In the genomic region with DNA sequence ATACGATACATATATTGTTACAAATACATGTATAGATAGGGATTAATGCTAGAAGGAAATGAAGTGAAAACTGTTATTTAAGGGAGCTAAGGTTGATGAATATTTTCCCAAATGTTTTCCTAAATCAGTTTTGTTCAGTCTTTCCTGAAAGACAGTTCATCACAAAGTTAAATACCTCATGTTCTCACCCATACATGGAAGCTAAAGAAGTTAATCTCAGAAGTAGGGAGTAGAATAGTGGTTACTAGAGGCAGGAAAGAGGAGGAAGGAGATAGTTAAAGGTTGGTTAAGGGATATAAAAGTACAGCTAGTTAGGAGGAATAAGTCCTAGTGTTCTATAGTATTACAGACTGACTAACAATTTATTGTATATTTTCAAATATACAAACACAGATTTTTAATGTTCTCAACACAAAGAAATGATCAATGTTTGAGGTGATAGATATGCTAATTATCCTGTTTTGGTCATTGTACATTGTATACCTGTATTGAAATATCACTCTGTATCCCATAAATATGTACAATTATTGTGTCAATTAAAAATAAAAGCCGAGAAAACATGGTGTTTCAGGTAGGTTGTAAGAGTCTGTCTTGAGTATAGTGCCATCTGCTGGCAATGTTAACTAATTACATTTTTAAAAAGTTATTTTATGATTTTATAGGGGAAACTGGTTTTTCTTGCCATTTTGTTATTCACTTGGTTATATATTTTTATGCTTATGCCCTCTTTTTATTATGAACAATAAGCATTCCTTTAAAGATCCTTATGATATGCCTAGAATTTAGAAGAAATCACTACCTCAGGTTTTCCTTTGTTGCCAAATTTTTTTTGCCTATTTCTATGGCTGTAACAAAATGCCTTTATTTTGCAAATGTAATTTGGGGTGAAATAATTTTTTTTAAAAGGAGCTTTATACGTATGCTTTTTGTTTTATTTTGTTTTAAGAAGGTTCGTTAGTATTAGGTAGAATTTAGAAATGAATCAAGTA, we compare ENCODE assay signal across 8 cellular contexts. TPM values are rescaled to one million over a fixed set of nuclear protein-coding genes. Genes with fewer than 3 reads are reported as not detected.
DNase-seq lines count a peak whose midpoint lies in the region; ATAC-seq and TF ChIP-seq lines count a peak whose summit lies in the region.

No MANE protein-coding gene starts in this region.

- H4K20me1 ChIP-seq in OCI-LY3 (ENCODE audit: insufficient read depth, low read length) = peaks cover 26% of the 10 kb centered on the region

- peaks cover 42% of the 10 kb centered on the region for H3K79me2 ChIP-seq in OCI-LY3 (ENCODE audit: low read length)

- H3K36me3 Mint-ChIP-seq in osteocyte (ENCODE audit: unreplicated experiment) = peaks cover 4% of the 10 kb centered on the region
- no peaks in the 10 kb centered on the region for H3K36me3 Mint-ChIP-seq in T-helper 2 cell treated with Interferon-gamma antibody and Interleukin-4, amounts not matched to agents 5 μg/mL and 100 μg/mL, for 36 hours (ENCODE audit: low read depth)

- H3K4me1 ChIP-seq in OCI-LY3 (ENCODE audit: low read length) = peaks cover 8% of the 10 kb centered on the region

- no peak overlapping the region for H3K27ac Mint-ChIP-seq in osteocyte (ENCODE audit: unreplicated experiment)
- H3K27ac Mint-ChIP-seq in T-helper 2 cell treated with Interferon-gamma antibody and Interleukin-4, amounts not matched to agents 5 μg/mL and 100 μg/mL, for 36 hours = no peak overlapping the region

- H3K9me3 Mint-ChIP-seq in osteocyte (ENCODE audit: unreplicated experiment) = peaks cover 3% of the 10 kb centered on the region
- no peaks in the 10 kb centered on the region for H3K9me3 Mint-ChIP-seq in T-helper 2 cell treated with Interferon-gamma antibody and Interleukin-4, amounts not matched to agents 5 μg/mL and 100 μg/mL, for 36 hours

- H2AFZ ChIP-seq in OCI-LY3 (ENCODE audit: low read depth, low read length) = no peak overlapping the region

- H3K27ac ChIP-seq in OCI-LY3 (ENCODE audit: low read length) = no peak overlapping the region

- H3K27me3 Mint-ChIP-seq in osteocyte (ENCODE audit: unreplicated experiment) = no peaks in the 10 kb centered on the region
- no peaks in the 10 kb centered on the region for H3K27me3 Mint-ChIP-seq in T-helper 2 cell treated with Interferon-gamma antibody and Interleukin-4, amounts not matched to agents 5 μg/mL and 100 μg/mL, for 36 hours (ENCODE audit: low read depth)

- no peaks in the 10 kb centered on the region for H3K36me3 ChIP-seq in OCI-LY3 (replicated peaks; ENCODE audit: low read depth, low read length)

- DNase-seq in DMS79 (lab: John Stamatoyannopoulos, UW) (peak; percentile 13), epithelial cell of esophagus (ENCODE audit: low read depth) (peak; percentile 36), osteocyte (ENCODE audit: extremely low spot score, unreplicated experiment) (no peak)
- DNase-seq in T-helper 2 cell treated with Interferon-gamma antibody and Interleukin-4, amounts not matched to agents 5 μg/mL and 100 μg/mL, for 36 hours (ENCODE audit: low spot score) = no peak

- no peaks in the 10 kb centered on the region for H3K27me3 ChIP-seq in OCI-LY3 (ENCODE audit: low read depth, low read length)

- no peaks in the 10 kb centered on the region for H3K9me3 ChIP-seq in OCI-LY3 (ENCODE audit: insufficient read depth, low read length)

- H3K9ac ChIP-seq in OCI-LY3 (ENCODE audit: low read length) = no peak overlapping the region

- no peak overlapping the region for H3K4me3 Mint-ChIP-seq in osteocyte (ENCODE audit: unreplicated experiment)
- no peak overlapping the region for H3K4me3 Mint-ChIP-seq in T-helper 2 cell treated with Interferon-gamma antibody and Interleukin-4, amounts not matched to agents 5 μg/mL and 100 μg/mL, for 36 hours

- H3K4me3 ChIP-seq in OCI-LY3 (ENCODE audit: low read length) (no peak overlapping the region), epithelial cell of esophagus (ENCODE audit: low read length) (no peak overlapping the region)

- H3K4me2 ChIP-seq in OCI-LY3 (ENCODE audit: low read length) = peak overlapping the region; percentile 15; the same call in 1 of the 2 replicates

- peaks cover 4% of the 10 kb centered on the region for H3K4me1 Mint-ChIP-seq in osteocyte (ENCODE audit: unreplicated experiment)
- H3K4me1 Mint-ChIP-seq in T-helper 2 cell treated with Interferon-gamma antibody and Interleukin-4, amounts not matched to agents 5 μg/mL and 100 μg/mL, for 36 hours (ENCODE audit: low read depth) = peaks cover 3% of the 10 kb centered on the region

- peak; percentile 73 for TF ChIP-seq CTCF in OCI-LY3 (IDR thresholded peaks at IDR 0.05; ENCODE audit: low read depth, low read length)
- TF ChIP-seq CTCF in epithelial cell of esophagus (IDR thresholded peaks at IDR 0.05; ENCODE audit: insufficient read depth, low read depth, low read length, missing control alignments) = peak; percentile 42
- TF ChIP-seq CTCF in osteocyte (IDR thresholded peaks at IDR 0.05) = peak; percentile 73

- ATAC-seq in HG03354 (IDR thresholded peaks at IDR 0.05; ENCODE audit: poor library complexity, severe bottlenecking, unreplicated experiment) = peak; percentile 63
- ATAC-seq in HG03457 (IDR thresholded peaks at IDR 0.05; ENCODE audit: unreplicated experiment) = no peak
- no peak for ATAC-seq in GM18861 (IDR thresholded peaks at IDR 0.05; ENCODE audit: unreplicated experiment)

RNA-seq across cellular contexts. Expression of a gene that starts 26.9 kb away (rescaled TPM):
- total RNA-seq in osteocyte = 41.1 and 44.3 TPM in 2 replicates

Comparison
In these comparisons a context has a peak if more than half of its experiments do, and no peak if none do; other contexts are left out.
1. DNase-seq: peak in DMS79 (single experiment) and epithelial cell of esophagus (single experiment); none in osteocyte (single experiment) and T-helper 2 cell treated with Interferon-gamma antibody and Interleukin-4, amounts not matched to agents 5 μg/mL and 100 μg/mL, for 36 hours (single experiment).
2. Peak in every context shown above with its lines, with median percentiles within 50 percentile points of each other: CTCF ChIP-seq.